ENCODE assay signal across 14 cellular contexts in the genomic region with DNA sequence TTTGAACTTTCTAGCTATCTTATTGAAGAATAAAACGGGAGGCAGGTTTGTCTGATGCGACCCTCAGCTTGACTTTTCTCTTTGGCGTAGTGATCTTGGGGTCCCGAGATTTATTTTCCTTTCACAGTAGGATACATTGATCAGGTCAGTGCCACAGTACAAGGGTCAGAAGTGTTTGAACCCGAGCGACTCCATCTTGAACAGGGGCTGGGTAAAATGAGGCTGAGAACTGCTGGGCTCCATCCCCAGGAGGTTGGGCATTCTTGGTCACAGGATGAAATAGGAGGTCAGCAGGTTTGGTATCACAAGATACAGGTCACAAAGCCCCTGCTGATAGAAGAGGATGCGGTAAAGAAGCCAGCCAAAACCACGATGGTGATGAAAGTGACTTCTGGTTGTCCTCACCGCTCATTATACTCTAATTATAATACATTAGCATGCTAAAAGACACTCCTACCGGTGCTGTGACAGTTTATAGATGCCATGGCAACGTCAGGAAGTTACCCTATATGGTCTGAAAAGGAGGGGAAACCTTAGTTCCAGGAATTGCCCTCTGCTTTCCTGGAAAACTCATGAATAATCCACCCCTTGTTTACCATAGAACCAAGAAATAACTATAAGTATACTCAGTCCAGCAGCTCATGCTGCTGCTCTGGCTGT. TPM values are rescaled to one million over a fixed set of nuclear protein-coding genes. Genes with fewer than 3 reads are reported as not detected.
DNase-seq lines count a peak whose midpoint lies in the region; FAIRE-seq and TF ChIP-seq lines count a peak whose summit lies in the region.
"Had no signal": no experiment of that assay in that cellular context is flagged by ENCODE, and none has a peak within 500 bp of the region (broad histone marks: within the 10 kb centered on the region; RNA-seq: fewer than 3 reads in every experiment).

No MANE protein-coding gene starts in this region.

- intact Hi-C loops in MCF 10A (cut with micrococcal nuclease) = no loop called here
- intact Hi-C loops in breast epithelium (cut with DNase I; ENCODE audit: low total_unique reads) = no loop called here

- H3K36me3 Mint-ChIP-seq in MCF 10A (ENCODE audit: insufficient read depth, unreplicated experiment) (peaks cover 14% of the 10 kb centered on the region), astrocyte (ENCODE audit: low read depth, unreplicated experiment) (peaks cover 6% of the 10 kb centered on the region), endodermal cell (ENCODE audit: low read depth) (peaks cover 23% of the 10 kb centered on the region)

- no peaks in the 10 kb centered on the region for H3K9me3 ChIP-seq in breast epithelium
- H3K9me3 ChIP-seq in astrocyte (ENCODE audit: insufficient read depth, low read depth, low read length) = no peaks in the 10 kb centered on the region
- no peaks in the 10 kb centered on the region for H3K9me3 ChIP-seq in osteoblast (ENCODE audit: low read depth, low read length)
- no peaks in the 10 kb centered on the region for H3K9me3 ChIP-seq in endodermal cell (ENCODE audit: control insufficient read depth, low read length)

- DNase-seq in MCF 10A (ENCODE audit: unreplicated experiment) = no peak
- DNase-seq in breast epithelium (ENCODE audit: low spot score in 2 of 2) = no peak
- peak; percentile 53 for DNase-seq in NB4 (ENCODE audit: low read depth)
- no peak for DNase-seq in astrocyte (ENCODE audit: low read depth)
- peak; percentile 38 for DNase-seq in osteoblast (ENCODE audit: insufficient read length, low spot score, missing footprints)
- no peak for DNase-seq in NCI-H146 treated with DMSO at 0.1 percent for 48 hours (lab: John Stamatoyannopoulos, UW; ENCODE audit: unreplicated experiment)
- no peak for DNase-seq in endodermal cell
- DNase-seq in amygdala (lab: John Stamatoyannopoulos, UW) = no peak
- DNase-seq: DMS53, head of caudate nucleus, NCI-H69 had no signal

- H3K9ac ChIP-seq in astrocyte (ENCODE audit: low read length) = no peak overlapping the region
- no peak overlapping the region for H3K9ac ChIP-seq in endodermal cell (ENCODE audit: extremely low read depth, low read length, poor library complexity, severe bottlenecking)

- H3K9me3 Mint-ChIP-seq in MCF 10A (ENCODE audit: unreplicated experiment) (no peaks in the 10 kb centered on the region), astrocyte (ENCODE audit: unreplicated experiment) (no peaks in the 10 kb centered on the region), endodermal cell (no peaks in the 10 kb centered on the region)

- BruUV-seq in MCF 10A (replicated peaks; lab: Mats Ljungman, UMichigan) = TSS peak; percentile 6

- POLR2A ChIA-PET in MCF 10A (lab: Yijun Ruan, JAX) = no interaction called here

- H3K27ac Mint-ChIP-seq in MCF 10A (ENCODE audit: low read depth, unreplicated experiment) (no peak overlapping the region), astrocyte (ENCODE audit: unreplicated experiment) (peak overlapping the region; percentile 26), endodermal cell (no peak overlapping the region)

- H3K27me3 Mint-ChIP-seq in MCF 10A (ENCODE audit: insufficient read depth, unreplicated experiment) (no peaks in the 10 kb centered on the region), astrocyte (ENCODE audit: low read depth, unreplicated experiment) (peaks cover 2% of the 10 kb centered on the region), endodermal cell (ENCODE audit: insufficient read depth) (no peaks in the 10 kb centered on the region)

- H3K4me1 ChIP-seq in breast epithelium = peaks cover 0 to 17% of the 10 kb centered on the region in 2 donors
- H3K4me1 ChIP-seq in astrocyte (ENCODE audit: insufficient read depth, low read length) = peaks cover 5% of the 10 kb centered on the region
- peaks cover 16% of the 10 kb centered on the region for H3K4me1 ChIP-seq in osteoblast (ENCODE audit: insufficient read depth, low read length)
- H3K4me1 ChIP-seq in endodermal cell (ENCODE audit: control insufficient read depth, insufficient read depth, low read length) = peaks cover 5% of the 10 kb centered on the region

- H3K4me1 Mint-ChIP-seq in MCF 10A (ENCODE audit: insufficient read depth, unreplicated experiment) (peaks cover 5% of the 10 kb centered on the region), astrocyte (ENCODE audit: low read depth, unreplicated experiment) (peaks cover 12% of the 10 kb centered on the region), endodermal cell (peaks cover 18% of the 10 kb centered on the region)

- TF ChIP-seq CTCF in MCF 10A (IDR thresholded peaks at IDR 0.05; ENCODE audit: unreplicated experiment) = no peak
- TF ChIP-seq CTCF in breast epithelium (IDR thresholded peaks at IDR 0.05) = no peak
- no peak for TF ChIP-seq CTCF in NB4 (IDR thresholded peaks at IDR 0.05; ENCODE audit: low read depth, low read length)
- no peak for TF ChIP-seq CTCF in astrocyte (IDR thresholded peaks at IDR 0.05; ENCODE audit: insufficient read depth, low read depth, low read length)
- TF ChIP-seq CTCF in osteoblast (IDR thresholded peaks at IDR 0.05; ENCODE audit: extremely low read depth, low read depth, low read length) = no peak
- TF ChIP-seq CTCF in endodermal cell (conservative IDR thresholded peaks at IDR 0.05) = no peak

- H4K20me1 ChIP-seq in astrocyte (ENCODE audit: insufficient read depth, low read length) = no peaks in the 10 kb centered on the region
- no peaks in the 10 kb centered on the region for H4K20me1 ChIP-seq in osteoblast (ENCODE audit: insufficient read depth, low read length)

- H2AFZ ChIP-seq in astrocyte (ENCODE audit: low read depth, low read length) (no peak overlapping the region), osteoblast (ENCODE audit: low read length) (no peak overlapping the region)

- no peak overlapping the region for H3K4me2 ChIP-seq in astrocyte (ENCODE audit: low read length)
- H3K4me2 ChIP-seq in osteoblast (ENCODE audit: insufficient read depth, low read length) = no peak overlapping the region

- H3K79me2 ChIP-seq in astrocyte (ENCODE audit: insufficient read depth, low read length) = peaks cover 37% of the 10 kb centered on the region
- H3K79me2 ChIP-seq in osteoblast (ENCODE audit: insufficient read depth, low read length) = peaks cover 54% of the 10 kb centered on the region

- H3K4me3 ChIP-seq in breast epithelium = no peak overlapping the region
- no peak overlapping the region for H3K4me3 ChIP-seq in NB4 (ENCODE audit: low read depth, low read length)
- no peak overlapping the region for H3K4me3 ChIP-seq in astrocyte (ENCODE audit: insufficient read depth, low read depth, low read length)
- H3K4me3 ChIP-seq in osteoblast (ENCODE audit: insufficient read depth, low read length) = no peak overlapping the region
- no peak overlapping the region for H3K4me3 ChIP-seq in endodermal cell (ENCODE audit: low read length)

- TF ChIP-seq POLR2A in breast epithelium (IDR thresholded peaks at IDR 0.05) (no peak), NB4 (IDR thresholded peaks at IDR 0.05; ENCODE audit: extremely low read depth, insufficient read length) (no peak)

- H3K27ac ChIP-seq in breast epithelium (no peak overlapping the region), astrocyte (ENCODE audit: low read depth, low read length) (no peak overlapping the region), osteoblast (ENCODE audit: low read depth, low read length) (no peak overlapping the region), endodermal cell (ENCODE audit: low read depth, low read length) (no peak overlapping the region)

- WGBS in endodermal cell (ENCODE audit: insufficient coverage in 1 of 2, insufficient read length in 1 of 2), 2 experiments = 90 to 94% methylated on average over 9 to 11 of the region's 11 CpGs

- H3K27me3 ChIP-seq in breast epithelium (no peaks in the 10 kb centered on the region), astrocyte (ENCODE audit: insufficient read depth, low read length) (no peaks in the 10 kb centered on the region), osteoblast (ENCODE audit: insufficient read depth, low read length) (no peaks in the 10 kb centered on the region), endodermal cell (ENCODE audit: control insufficient read depth, insufficient read depth, low read length, poor library complexity, severe bottlenecking) (no peaks in the 10 kb centered on the region)

- CTCF ChIA-PET in MCF 10A (lab: Yijun Ruan, JAX) = no interaction called here

- no peak for FAIRE-seq in astrocyte (lab: Jason Lieb, UNC)
- FAIRE-seq: islet of Langerhans had no signal

- H3K4me3 Mint-ChIP-seq in MCF 10A (ENCODE audit: unreplicated experiment) = no peak overlapping the region
- no peak overlapping the region for H3K4me3 Mint-ChIP-seq in astrocyte (ENCODE audit: unreplicated experiment)
- no peak overlapping the region for H3K4me3 Mint-ChIP-seq in endodermal cell

- no peaks in the 10 kb centered on the region for H3K36me3 ChIP-seq in breast epithelium
- H3K36me3 ChIP-seq in astrocyte (ENCODE audit: insufficient read depth, low read length) = no peaks in the 10 kb centered on the region
- H3K36me3 ChIP-seq in osteoblast (ENCODE audit: insufficient read depth, low read length) = peaks cover 13% of the 10 kb centered on the region
- no peaks in the 10 kb centered on the region for H3K36me3 ChIP-seq in endodermal cell (ENCODE audit: control insufficient read depth, insufficient read depth, low read length)

RNA-seq across cellular contexts. Expression of a gene that starts 3.0 kb away (rescaled TPM):
- total RNA-seq in MCF 10A (2022) = 15.4 and 21.1 TPM in 2 replicates
- total RNA-seq in breast epithelium = 10 to 100 TPM; 14.7 to 29.7 (median 28.8) TPM
- 23.9 and 30.4 TPM in 2 replicates for total RNA-seq in astrocyte
- total RNA-seq in osteoblast = 20.3 and 22.4 TPM in 2 replicates
- total RNA-seq in endodermal cell = 10 to 100 TPM; 27.2 to 32.0 TPM
- 18.7 TPM for polyA plus RNA-seq in endodermal cell (2013, experiment 1 of 2)
- 19.2 TPM for polyA plus RNA-seq in endodermal cell (2013, experiment 2 of 2)

RNA-seq across cellular contexts. Expression of a gene that starts 26.4 kb away (rescaled TPM):
- 154 and 246 TPM in 2 replicates for total RNA-seq in MCF 10A (2022)
- 10 to 100 TPM; 38.8 to 85.5 (median 56.4) TPM for total RNA-seq in breast epithelium
- total RNA-seq in astrocyte = 182 and 195 TPM in 2 replicates
- 95.9 and 113 TPM in 2 replicates for total RNA-seq in osteoblast
- 100 to 1,000 TPM; 130 to 152 TPM for total RNA-seq in endodermal cell
- 158 TPM for polyA plus RNA-seq in endodermal cell (2013, experiment 1 of 2)
- polyA plus RNA-seq in endodermal cell (2013, experiment 2 of 2) = 139 TPM

RNA-seq across cellular contexts. Expression of a gene that starts 43.8 kb away (rescaled TPM):
- 3.2 and 6.0 TPM in 2 replicates for total RNA-seq in MCF 10A (2022)
- total RNA-seq in breast epithelium = 1 to 10 TPM in 1 of 3 donors, under 1 TPM in 1, not detected in 1; 0.59 to 2.3 TPM
- 0.57 and 1.2 TPM in 2 replicates for total RNA-seq in astrocyte
- total RNA-seq in osteoblast = not detected in 2 replicates
- total RNA-seq in endodermal cell = under 1 TPM; 0.86 to 0.95 TPM
- not detected for polyA plus RNA-seq in endodermal cell (2013, experiment 1 of 2)
- polyA plus RNA-seq in endodermal cell (2013, experiment 2 of 2) = not detected
- total RNA-seq: osteocyte, skeletal muscle tissue had no signal

Comparison
In these comparisons a context has a peak if more than half of its experiments do, and no peak if none do; other contexts are left out.
1. DNase-seq: peak in NB4 (single experiment) and osteoblast (single experiment); none in MCF 10A (single experiment), breast epithelium (0 of 2), astrocyte (single experiment), NCI-H146 treated with DMSO at 0.1 percent for 48 hours (single experiment), endodermal cell (single experiment) and amygdala (0 of 56).